Comparison of ENCODE assay signal across 25 cellular contexts in genomic region chr9:25648116-25648515, GRCh38. TPM values are rescaled to one million over a fixed set of nuclear protein-coding genes. Genes with fewer than 3 reads are reported as not detected.
"Had no signal": no experiment of that assay in that cellular context is flagged by ENCODE, and none has a peak within 500 bp of the region (broad histone marks: within the 10 kb centered on the region; RNA-seq: fewer than 3 reads in every experiment).

No MANE protein-coding gene starts in this region.

- H3K4me1 ChIP-seq: adrenal gland had no signal

- H3K27me3 ChIP-seq: adrenal gland had no signal

- DNase-seq: activated CD4-positive, alpha-beta memory T cell treated with anti-CD3 and anti-CD28 coated beads for 36 hours; activated CD4-positive, alpha-beta T cell treated with anti-CD3 and anti-CD28 coated beads, Interleukin-2, amount 10 ng/mL, durations not matched to agents 7 days and 5 days; activated CD4-positive, CD25-positive, alpha-beta regulatory T cell; activated CD8-positive, alpha-beta memory T cell treated with anti-CD3 and anti-CD28 coated beads for 24 hours; activated gamma-delta T cell treated with Interleukin-2 at 50 U/mL for 16 hours; activated naive CD4-positive, alpha-beta T cell treated with anti-CD3 and anti-CD28 coated beads, Interleukin-2, amount 10 ng/mL, durations not matched to agents 7 days and 5 days; activated naive CD8-positive, alpha-beta T cell treated with anti-CD3 and anti-CD28 coated beads, Interleukin-2, amount 10 ng/mL, durations not matched to agents 7 days and 5 days; activated T-cell treated with anti-CD3 and anti-CD28 coated beads, Interleukin-2, amount 50 U/mL, for 4 hours; adrenal gland; anterior cingulate cortex; cerebellar nuclear complex; KG1; NCI-H1092; NCI-H1417; NCI-H2029; NCI-H2107; NCI-H2171 treated with DMSO at 0.1 percent for 48 hours; NCI-H226; NCI-H69; SIG-M5; T-cell; T-helper 2 cell; T1000 had no signal

- H3K9me3 ChIP-seq: adrenal gland had no signal

- H3K27ac Mint-ChIP-seq: activated CD4-positive, alpha-beta memory T cell treated with anti-CD3 and anti-CD28 coated beads for 36 hours; activated CD4-positive, alpha-beta T cell treated with anti-CD3 and anti-CD28 coated beads, Interleukin-2, amount 10 ng/mL, durations not matched to agents 7 days and 5 days; activated naive CD4-positive, alpha-beta T cell treated with anti-CD3 and anti-CD28 coated beads, Interleukin-2, amount 10 ng/mL, durations not matched to agents 7 days and 5 days; activated naive CD8-positive, alpha-beta T cell treated with anti-CD3 and anti-CD28 coated beads, Interleukin-2, amount 10 ng/mL, durations not matched to agents 7 days and 5 days; T-cell had no signal

- H3K4me1 Mint-ChIP-seq: activated CD4-positive, alpha-beta T cell treated with anti-CD3 and anti-CD28 coated beads, Interleukin-2, amount 10 ng/mL, durations not matched to agents 7 days and 5 days; activated naive CD4-positive, alpha-beta T cell treated with anti-CD3 and anti-CD28 coated beads, Interleukin-2, amount 10 ng/mL, durations not matched to agents 7 days and 5 days; activated naive CD8-positive, alpha-beta T cell treated with anti-CD3 and anti-CD28 coated beads, Interleukin-2, amount 10 ng/mL, durations not matched to agents 7 days and 5 days; T-cell had no signal

- H3K4me3 ChIP-seq: adrenal gland had no signal

- H3K36me3 Mint-ChIP-seq: activated CD4-positive, alpha-beta memory T cell treated with anti-CD3 and anti-CD28 coated beads for 36 hours; activated naive CD4-positive, alpha-beta T cell treated with anti-CD3 and anti-CD28 coated beads, Interleukin-2, amount 10 ng/mL, durations not matched to agents 7 days and 5 days; activated naive CD8-positive, alpha-beta T cell treated with anti-CD3 and anti-CD28 coated beads, Interleukin-2, amount 10 ng/mL, durations not matched to agents 7 days and 5 days; T-cell had no signal

- H3K4me3 Mint-ChIP-seq: activated CD4-positive, alpha-beta memory T cell treated with anti-CD3 and anti-CD28 coated beads for 36 hours; activated CD4-positive, alpha-beta T cell treated with anti-CD3 and anti-CD28 coated beads, Interleukin-2, amount 10 ng/mL, durations not matched to agents 7 days and 5 days; activated naive CD4-positive, alpha-beta T cell treated with anti-CD3 and anti-CD28 coated beads, Interleukin-2, amount 10 ng/mL, durations not matched to agents 7 days and 5 days; activated naive CD8-positive, alpha-beta T cell treated with anti-CD3 and anti-CD28 coated beads, Interleukin-2, amount 10 ng/mL, durations not matched to agents 7 days and 5 days; activated T-cell treated with anti-CD3 and anti-CD28 coated beads, Interleukin-2, amount 50 U/mL, for 4 hours; T-cell had no signal

- H3K27me3 Mint-ChIP-seq: activated CD4-positive, alpha-beta memory T cell treated with anti-CD3 and anti-CD28 coated beads for 36 hours; activated CD4-positive, alpha-beta T cell treated with anti-CD3 and anti-CD28 coated beads, Interleukin-2, amount 10 ng/mL, durations not matched to agents 7 days and 5 days; activated naive CD4-positive, alpha-beta T cell treated with anti-CD3 and anti-CD28 coated beads, Interleukin-2, amount 10 ng/mL, durations not matched to agents 7 days and 5 days; activated naive CD8-positive, alpha-beta T cell treated with anti-CD3 and anti-CD28 coated beads, Interleukin-2, amount 10 ng/mL, durations not matched to agents 7 days and 5 days; T-cell had no signal

- FAIRE-seq: TTC549 had no signal

- H3K27ac ChIP-seq: adrenal gland, VCaP had no signal

- ATAC-seq: activated T-cell treated with anti-CD3 and anti-CD28 coated beads, Interleukin-2, amount 50 U/mL, for 4 hours; T-cell had no signal

- H3K36me3 ChIP-seq: adrenal gland had no signal

RNA-seq across cellular contexts. Expression of gene TUSC1, which starts 30.1 kb away (rescaled TPM):
- total RNA-seq: activated CD4-positive, alpha-beta memory T cell treated with anti-CD3 and anti-CD28 coated beads for 36 hours; activated naive CD8-positive, alpha-beta T cell treated with anti-CD3 and anti-CD28 coated beads, Interleukin-2, amount 10 ng/mL, durations not matched to agents 7 days and 5 days had no signal
